16 cellular contexts compared by ENCODE assay signal in the genomic region with DNA sequence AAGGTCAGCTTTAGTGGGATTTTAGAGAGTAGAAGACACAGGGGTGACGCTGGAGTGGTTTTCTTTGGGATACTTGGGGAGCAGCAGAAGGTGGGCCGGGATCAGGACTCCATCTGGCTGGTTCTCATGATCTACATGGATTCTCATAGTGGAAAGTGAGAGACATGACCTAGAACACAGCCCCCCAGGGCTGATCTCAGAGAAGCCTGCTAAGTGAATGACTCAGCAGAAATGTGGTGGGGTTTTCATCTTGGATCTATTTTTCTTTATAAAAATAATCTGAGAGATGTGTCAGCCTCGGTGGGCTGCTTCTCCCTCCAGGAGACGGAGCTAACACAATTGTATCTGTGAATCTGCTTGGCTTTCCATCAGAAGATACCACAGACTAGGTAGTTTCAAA.
"Had no signal": no experiment of that assay in that cellular context is flagged by ENCODE, and none has a peak within 500 bp of the region (broad histone marks: within the 10 kb centered on the region; RNA-seq: fewer than 3 reads in every experiment).

No MANE protein-coding gene starts in this region.

- H3K4me1 Mint-ChIP-seq: nephron had no signal

- H3K27ac Mint-ChIP-seq: nephron had no signal

- H3K4me3 Mint-ChIP-seq: nephron, T-cell had no signal

- H3K9me3 Mint-ChIP-seq: T-cell had no signal

- H3K36me3 Mint-ChIP-seq: T-cell had no signal

- ATAC-seq: heart right ventricle, left cardiac atrium had no signal

- DNase-seq: activated CD4-positive, alpha-beta T cell treated with anti-CD3 and anti-CD28 coated beads for 1 hour; activated gamma-delta T cell; activated T-cell treated with anti-CD3 and anti-CD28 coated beads, Interleukin-2, amount 50 U/mL, for 1 hour; cortex of kidney; foreskin fibroblast; heart right ventricle; islet precursor cell; left cardiac atrium; midbrain; ovary; spleen; stimulated activated CD4-positive, alpha-beta T cell treated with anti-CD3 and anti-CD28 coated beads, Interleukin-4, amount 100 ng/mL, for 4 hours; T-cell; testis; uterus had no signal
